In the genomic region with DNA sequence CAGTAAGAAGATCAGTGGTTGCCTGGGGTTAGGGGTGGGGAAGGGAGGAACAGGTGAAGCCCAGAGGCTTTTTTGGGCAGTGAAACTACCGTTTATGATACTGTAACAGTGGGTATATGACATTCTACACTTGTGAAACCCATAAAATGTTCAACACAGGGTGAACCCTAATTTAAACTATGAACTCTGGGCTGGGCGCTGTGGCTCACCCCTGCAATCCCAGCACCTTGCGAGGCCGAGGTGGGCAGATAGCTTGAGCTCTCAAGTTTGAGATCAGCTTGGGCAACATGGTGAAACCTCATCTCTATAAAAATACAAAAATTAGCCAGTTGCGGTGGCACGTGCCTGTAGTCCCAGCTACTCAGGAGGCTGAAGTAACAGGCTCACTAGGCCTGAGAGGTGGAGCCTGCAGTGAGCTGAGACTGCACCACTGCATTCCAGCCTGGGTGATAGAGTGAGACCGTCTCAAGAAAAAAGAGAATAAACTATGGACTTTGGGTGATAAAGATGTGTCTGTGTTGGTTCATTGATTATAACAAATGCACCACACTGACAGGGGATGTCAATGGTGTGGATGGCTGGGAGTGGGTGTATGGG, we compare ENCODE assay signal across 36 cellular contexts.
"Had no signal": no experiment of that assay in that cellular context is flagged by ENCODE, and none has a peak within 500 bp of the region (broad histone marks: within the 10 kb centered on the region; RNA-seq: fewer than 3 reads in every experiment).

No MANE protein-coding gene starts in this region.

- FAIRE-seq: astrocyte, TTC549 had no signal

- H3K4me3 Mint-ChIP-seq: activated B cell treated with CpG ODN at 0.5 μM for 24 hours; activated CD4-positive, alpha-beta memory T cell treated with anti-CD3 and anti-CD28 coated beads for 36 hours; activated CD4-positive, alpha-beta T cell treated with anti-CD3 and anti-CD28 coated beads, Interleukin-2, amount 10 ng/mL, durations not matched to agents 24 days and 14 days; activated CD8-positive, alpha-beta T cell treated with anti-CD3 and anti-CD28 coated beads for 36 hours; activated naive CD4-positive, alpha-beta T cell treated with anti-CD3 and anti-CD28 coated beads, Interleukin-2, amount 10 ng/mL, durations not matched to agents 7 days and 5 days; activated naive CD8-positive, alpha-beta T cell treated with anti-CD3 and anti-CD28 coated beads for 36 hours; activated T-cell treated with anti-CD3 and anti-CD28 coated beads, Interleukin-2, amount 50 U/mL, for 4 hours; activated T-cell treated with anti-CD3 and anti-CD28 coated beads, Interleukin-2, amount 50 U/mL, for 72 hours; activated T-helper 1 cell treated with anti-CD3 and anti-CD28 coated beads, Interleukin-12 subunit alpha, Interleukin-12 subunit beta, Interleukin-2, Interleukin-4 antibody, amounts not matched to agents 30 ng/mL and 10 ng/mL and 1 ng/mL, durations not matched to agents 14 hours and 24 hours and 36 hours; activated T-helper 17 cell treated with anti-CD3 and anti-CD28 coated beads, Interleukin-2, amount 50 U/mL, for 72 hours; T-helper 1 cell treated with Interleukin-12 subunit alpha and Interleukin-12 subunit beta and Interleukin-4 antibody, amounts not matched to agents 30 μg/mL and 1 μg/mL, for 36 hours; T-helper 2 cell treated with Interferon-gamma antibody and Interleukin-4, amounts not matched to agents 5 μg/mL and 100 μg/mL, for 36 hours had no signal

- DNase-seq: activated B cell treated with CpG ODN at 0.5 μM for 24 hours; activated CD4-positive, alpha-beta memory T cell treated with anti-CD3 and anti-CD28 coated beads for 36 hours; activated CD4-positive, alpha-beta T cell treated with anti-CD3 and anti-CD28 coated beads for 4 hours; activated CD4-positive, alpha-beta T cell treated with anti-CD3 and anti-CD28 coated beads, Interleukin-2, amount 10 ng/mL, durations not matched to agents 24 days and 14 days; activated CD4-positive, alpha-beta T cell treated with anti-CD3 and anti-CD28 coated beads, Interleukin-2, amount 50 U/mL, for 1 hour; activated CD4-positive, alpha-beta T cell treated with anti-CD3 and anti-CD28 coated beads, Interleukin-2, amount 50 U/mL, for 4 hours; activated CD4-positive, CD25-positive, alpha-beta regulatory T cell treated with anti-CD3 and anti-CD28 coated beads, Interleukin-2, amount 50 U/mL, for 72 hours; activated CD8-positive, alpha-beta memory T cell treated with anti-CD3 and anti-CD28 coated beads, Interleukin-2, amount 50 U/mL, for 4 hours; activated CD8-positive, alpha-beta T cell treated with anti-CD3 and anti-CD28 coated beads for 36 hours; activated effector memory CD4-positive, alpha-beta T cell treated with anti-CD3 and anti-CD28 coated beads, Interleukin-2, amount 50 U/mL, for 16 hours; activated gamma-delta T cell treated with Interleukin-2 at 50 U/mL for 16 hours; activated naive CD4-positive, alpha-beta T cell; activated naive CD4-positive, alpha-beta T cell treated with anti-CD3 and anti-CD28 coated beads, Interleukin-2, amount 10 ng/mL, durations not matched to agents 7 days and 5 days; activated naive CD8-positive, alpha-beta T cell treated with anti-CD3 and anti-CD28 coated beads for 36 hours; activated T-cell treated with anti-CD3 and anti-CD28 coated beads for 4 hours; activated T-cell treated with anti-CD3 and anti-CD28 coated beads, Interleukin-2, amount 50 U/mL, for 1 hour; activated T-cell treated with anti-CD3 and anti-CD28 coated beads, Interleukin-2, amount 50 U/mL, for 4 hours; activated T-cell treated with anti-CD3 and anti-CD28 coated beads, Interleukin-2, amount 50 U/mL, for 72 hours; adrenal gland; amniotic stem cell; aorta; body of pancreas; brain microvascular endothelial cell; central memory CD4-positive, alpha-beta T cell; T-helper 1 cell; T-helper 2 cell; T-helper 9 cell had no signal

- H3K4me3 ChIP-seq: adrenal gland, body of pancreas, breast epithelium had no signal

- H3K4me1 Mint-ChIP-seq: activated B cell treated with CpG ODN at 0.5 μM for 24 hours; activated CD4-positive, alpha-beta T cell treated with anti-CD3 and anti-CD28 coated beads, Interleukin-2, amount 10 ng/mL, durations not matched to agents 24 days and 14 days; activated T-helper 17 cell treated with anti-CD3 and anti-CD28 coated beads, Interleukin-2, amount 50 U/mL, for 72 hours had no signal

- H3K9me3 ChIP-seq: adrenal gland, body of pancreas, breast epithelium had no signal

- ATAC-seq: activated CD8-positive, alpha-beta T cell treated with anti-CD3 and anti-CD28 coated beads for 36 hours; activated naive CD4-positive, alpha-beta T cell treated with anti-CD3 and anti-CD28 coated beads, Interleukin-2, amount 50 U/mL, for 72 hours; activated T-cell treated with anti-CD3 and anti-CD28 coated beads, Interleukin-2, amount 50 U/mL, for 4 hours; activated T-cell treated with anti-CD3 and anti-CD28 coated beads, Interleukin-2, amount 50 U/mL, for 72 hours; activated T-helper 17 cell treated with anti-CD3 and anti-CD28 coated beads, Interleukin-2, amount 50 U/mL, for 72 hours; body of pancreas had no signal

- H3K36me3 Mint-ChIP-seq: activated CD4-positive, alpha-beta memory T cell treated with anti-CD3 and anti-CD28 coated beads for 36 hours; activated naive CD4-positive, alpha-beta T cell treated with anti-CD3 and anti-CD28 coated beads, Interleukin-2, amount 10 ng/mL, durations not matched to agents 7 days and 5 days; activated naive CD4-positive, alpha-beta T cell treated with anti-CD3 and anti-CD28 coated beads, Interleukin-2, amount 50 U/mL, for 72 hours; activated naive CD8-positive, alpha-beta T cell treated with anti-CD3 and anti-CD28 coated beads for 36 hours had no signal

- H3K27me3 ChIP-seq: body of pancreas, brain microvascular endothelial cell, breast epithelium had no signal

- H3K27me3 Mint-ChIP-seq: activated CD4-positive, alpha-beta memory T cell treated with anti-CD3 and anti-CD28 coated beads for 36 hours; activated T-helper 17 cell treated with anti-CD3 and anti-CD28 coated beads, Interleukin-2, amount 50 U/mL, for 72 hours had no signal

- H3K36me3 ChIP-seq: adrenal gland, brain microvascular endothelial cell, breast epithelium had no signal

- H3K27ac ChIP-seq: adrenal gland, body of pancreas, brain microvascular endothelial cell, breast epithelium, VCaP had no signal

- H3K27ac Mint-ChIP-seq: activated B cell treated with CpG ODN at 0.5 μM for 24 hours; activated CD4-positive, alpha-beta memory T cell treated with anti-CD3 and anti-CD28 coated beads for 36 hours; activated CD4-positive, alpha-beta T cell treated with anti-CD3 and anti-CD28 coated beads, Interleukin-2, amount 10 ng/mL, durations not matched to agents 24 days and 14 days; activated CD8-positive, alpha-beta T cell treated with anti-CD3 and anti-CD28 coated beads for 36 hours; activated naive CD4-positive, alpha-beta T cell treated with anti-CD3 and anti-CD28 coated beads, Interleukin-2, amount 10 ng/mL, durations not matched to agents 7 days and 5 days; activated naive CD4-positive, alpha-beta T cell treated with anti-CD3 and anti-CD28 coated beads, Interleukin-2, amount 50 U/mL, for 72 hours; activated naive CD8-positive, alpha-beta T cell treated with anti-CD3 and anti-CD28 coated beads for 36 hours; activated T-cell treated with anti-CD3 and anti-CD28 coated beads, Interleukin-2, amount 50 U/mL, for 72 hours; activated T-helper 1 cell treated with anti-CD3 and anti-CD28 coated beads, Interleukin-12 subunit alpha, Interleukin-12 subunit beta, Interleukin-2, Interleukin-4 antibody, amounts not matched to agents 30 ng/mL and 10 ng/mL and 1 ng/mL, durations not matched to agents 14 hours and 24 hours and 36 hours; activated T-helper 17 cell treated with anti-CD3 and anti-CD28 coated beads, Interleukin-2, amount 50 U/mL, for 72 hours; T-helper 1 cell treated with Interleukin-12 subunit alpha and Interleukin-12 subunit beta and Interleukin-4 antibody, amounts not matched to agents 30 μg/mL and 1 μg/mL, for 36 hours; T-helper 2 cell treated with Interferon-gamma antibody and Interleukin-4, amounts not matched to agents 5 μg/mL and 100 μg/mL, for 36 hours had no signal

- H3K4me1 ChIP-seq: adrenal gland, body of pancreas, breast epithelium had no signal

- H3K9me3 Mint-ChIP-seq: activated B cell treated with CpG ODN at 0.5 μM for 24 hours; activated CD4-positive, alpha-beta memory T cell treated with anti-CD3 and anti-CD28 coated beads for 36 hours; activated CD4-positive, alpha-beta T cell treated with anti-CD3 and anti-CD28 coated beads, Interleukin-2, amount 10 ng/mL, durations not matched to agents 24 days and 14 days; activated CD8-positive, alpha-beta T cell treated with anti-CD3 and anti-CD28 coated beads for 36 hours; activated naive CD4-positive, alpha-beta T cell treated with anti-CD3 and anti-CD28 coated beads, Interleukin-2, amount 10 ng/mL, durations not matched to agents 7 days and 5 days; activated naive CD4-positive, alpha-beta T cell treated with anti-CD3 and anti-CD28 coated beads, Interleukin-2, amount 50 U/mL, for 72 hours; activated naive CD8-positive, alpha-beta T cell treated with anti-CD3 and anti-CD28 coated beads for 36 hours; activated T-cell treated with anti-CD3 and anti-CD28 coated beads, Interleukin-2, amount 50 U/mL, for 4 hours; activated T-cell treated with anti-CD3 and anti-CD28 coated beads, Interleukin-2, amount 50 U/mL, for 72 hours; activated T-helper 1 cell treated with anti-CD3 and anti-CD28 coated beads, Interleukin-12 subunit alpha, Interleukin-12 subunit beta, Interleukin-2, Interleukin-4 antibody, amounts not matched to agents 30 ng/mL and 10 ng/mL and 1 ng/mL, durations not matched to agents 14 hours and 24 hours and 36 hours; activated T-helper 17 cell treated with anti-CD3 and anti-CD28 coated beads, Interleukin-2, amount 50 U/mL, for 72 hours; T-helper 1 cell treated with Interleukin-12 subunit alpha and Interleukin-12 subunit beta and Interleukin-4 antibody, amounts not matched to agents 30 μg/mL and 1 μg/mL, for 36 hours; T-helper 2 cell treated with Interferon-gamma antibody and Interleukin-4, amounts not matched to agents 5 μg/mL and 100 μg/mL, for 36 hours had no signal
